Comparison of ENCODE assay signal across 18 cellular contexts in the genomic region with DNA sequence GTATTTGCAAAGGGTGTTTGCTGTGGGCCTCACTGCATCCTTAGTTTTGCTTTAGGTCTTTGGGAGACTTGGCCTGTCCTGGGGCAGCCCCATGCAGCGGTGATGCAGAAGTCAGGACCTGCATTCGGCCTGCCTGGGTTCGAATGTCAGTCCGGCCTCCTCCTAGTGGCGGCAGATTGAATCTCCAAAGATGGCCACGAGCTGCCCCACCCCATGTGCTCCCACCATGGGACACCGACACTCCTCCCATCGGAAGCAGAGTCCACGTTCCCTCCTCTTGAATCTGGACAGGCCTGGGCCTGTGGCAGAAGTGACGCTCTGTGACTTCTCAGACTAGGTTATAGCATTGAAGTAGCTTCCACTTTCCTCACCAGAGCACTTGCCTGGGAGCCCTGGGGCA. TPM values are rescaled to one million over a fixed set of nuclear protein-coding genes. Genes with fewer than 3 reads are reported as not detected.
DNase-seq lines count a peak whose midpoint lies in the region; ATAC-seq and TF ChIP-seq lines count a peak whose summit lies in the region.
"Had no signal": no experiment of that assay in that cellular context is flagged by ENCODE, and none has a peak within 500 bp of the region (broad histone marks: within the 10 kb centered on the region; RNA-seq: fewer than 3 reads in every experiment).

No MANE protein-coding gene starts in this region.

- H3K9me3 Mint-ChIP-seq in H9, result no peaks in the 10 kb centered on the region
- no peaks in the 10 kb centered on the region for H3K9me3 Mint-ChIP-seq in endodermal cell
- H3K9me3 Mint-ChIP-seq: CD8-positive, alpha-beta T cell; IgD-negative memory B cell had no signal

- no peak overlapping the region for H2AK5ac ChIP-seq in H9 (ENCODE audit: insufficient read length, low read length)

- H2BK20ac ChIP-seq in H9 (ENCODE audit: low read depth, low read length, poor library complexity, severe bottlenecking), result no peak overlapping the region

- H3K9ac ChIP-seq in H9 (ENCODE audit: extremely low read depth, insufficient read length, low read length) (no peak overlapping the region), endodermal cell (ENCODE audit: extremely low read depth, low read length, poor library complexity, severe bottlenecking) (no peak overlapping the region), parathyroid adenoma (no peak overlapping the region)

- H3K4me3 Mint-ChIP-seq in H9 (no peak overlapping the region), endodermal cell (no peak overlapping the region)
- H3K4me3 Mint-ChIP-seq: CD8-positive, alpha-beta T cell; IgD-negative memory B cell had no signal

- H3T11ph ChIP-seq in H9 (ENCODE audit: low read length), result no peak overlapping the region

- no peaks in the 10 kb centered on the region for H3K9me3 ChIP-seq in H9 (ENCODE audit: control insufficient read depth, low read depth, low read length)
- H3K9me3 ChIP-seq in endodermal cell (ENCODE audit: control insufficient read depth, low read length), result no peaks in the 10 kb centered on the region
- no peaks in the 10 kb centered on the region for H3K9me3 ChIP-seq in parathyroid adenoma (ENCODE audit: control insufficient read depth, low read length)
- H3K9me3 ChIP-seq: BE2C, SJCRH30 had no signal

- no peak for ATAC-seq in HG03039 (IDR thresholded peaks at IDR 0.05; ENCODE audit: unreplicated experiment)
- ATAC-seq in HG03469 (IDR thresholded peaks at IDR 0.05; ENCODE audit: unreplicated experiment), result no peak
- ATAC-seq in HG02840 (IDR thresholded peaks at IDR 0.05; ENCODE audit: low FRiP score, unreplicated experiment), result no peak
- ATAC-seq: CD8-positive, alpha-beta T cell had no signal

- H4K8ac ChIP-seq in H9 (replicated peaks; ENCODE audit: insufficient read length, low read depth, low read length), result no peak overlapping the region

- no peaks in the 10 kb centered on the region for H3K23me2 ChIP-seq in H9 (ENCODE audit: insufficient read length, low read depth, low read length, poor library complexity, severe bottlenecking)

- H3K23ac ChIP-seq in H9 (ENCODE audit: insufficient read length, low read depth, low read length), result no peak overlapping the region

- H3K4me1 Mint-ChIP-seq in H9 (no peaks in the 10 kb centered on the region), endodermal cell (peaks cover 20% of the 10 kb centered on the region)
- H3K4me1 Mint-ChIP-seq: IgD-negative memory B cell had no signal

- H3K36me3 Mint-ChIP-seq in H9 (ENCODE audit: insufficient read depth in 1 of 3, low read depth in 3 of 3), result no peaks in the 10 kb centered on the region; a peak in 1 of 7 replicates
- no peaks in the 10 kb centered on the region for H3K36me3 Mint-ChIP-seq in endodermal cell (ENCODE audit: low read depth)
- H3K36me3 Mint-ChIP-seq: CD8-positive, alpha-beta T cell; IgD-negative memory B cell had no signal

- H3K79me1 ChIP-seq in H9 (ENCODE audit: insufficient read depth, low read depth, low read length, poor library complexity, severe bottlenecking), result no peaks in the 10 kb centered on the region

- H3K27me3 ChIP-seq in H9 (ENCODE audit: insufficient read depth, low read length), result no peaks in the 10 kb centered on the region
- H3K27me3 ChIP-seq in endodermal cell (ENCODE audit: control insufficient read depth, insufficient read depth, low read length, poor library complexity, severe bottlenecking), result no peaks in the 10 kb centered on the region
- no peaks in the 10 kb centered on the region for H3K27me3 ChIP-seq in parathyroid adenoma (ENCODE audit: control insufficient read depth, insufficient read depth, low read length)
- H3K27me3 ChIP-seq: BE2C had no signal

- WGBS in H9 (ENCODE audit: extremely low coverage, insufficient read length, low lambda C conversion rate), result no CpG with 5 or more reads among the region's 10 CpGs
- WGBS in endodermal cell (ENCODE audit: insufficient coverage in 1 of 2, insufficient read length in 1 of 2), 2 experiments, result 88 to 89% methylated on average over 7 to 10 of the region's 10 CpGs

- H3K27ac Mint-ChIP-seq in H9 (no peak overlapping the region), endodermal cell (no peak overlapping the region)
- H3K27ac Mint-ChIP-seq: CD8-positive, alpha-beta T cell; IgD-negative memory B cell had no signal

- no peak overlapping the region for H3K14ac ChIP-seq in H9 (ENCODE audit: insufficient read depth, low read length)

- no peak overlapping the region for H2BK120ac ChIP-seq in H9 (ENCODE audit: low read depth, low read length, poor library complexity, severe bottlenecking)

- no peaks in the 10 kb centered on the region; the same call in none of the 2 replicates for H3K27me3 Mint-ChIP-seq in H9 (ENCODE audit: low read depth)
- H3K27me3 Mint-ChIP-seq in endodermal cell (ENCODE audit: insufficient read depth), result no peaks in the 10 kb centered on the region

- H3K18ac ChIP-seq in H9 (ENCODE audit: insufficient read length, low read depth, low read length), result no peak overlapping the region

- H3K4me1 ChIP-seq in H9 (ENCODE audit: insufficient read depth, low read length), result no peaks in the 10 kb centered on the region
- peaks cover 9% of the 10 kb centered on the region for H3K4me1 ChIP-seq in endodermal cell (ENCODE audit: control insufficient read depth, insufficient read depth, low read length)
- H3K4me1 ChIP-seq in parathyroid adenoma, result peaks cover 19% of the 10 kb centered on the region
- H3K4me1 ChIP-seq: SJCRH30 had no signal

- H3K4me3 ChIP-seq in endodermal cell (ENCODE audit: low read length) (no peak overlapping the region), parathyroid adenoma (ENCODE audit: low read depth, low read length) (no peak overlapping the region)
- H3K4me3 ChIP-seq: SJCRH30 had no signal

- no peak overlapping the region for H2BK15ac ChIP-seq in H9 (ENCODE audit: low read depth, low read length)

- H3K79me2 ChIP-seq in H9 (ENCODE audit: insufficient read depth, low read length) (no peaks in the 10 kb centered on the region), parathyroid adenoma (no peaks in the 10 kb centered on the region)

- no peaks in the 10 kb centered on the region for H3K36me3 ChIP-seq in endodermal cell (ENCODE audit: control insufficient read depth, insufficient read depth, low read length)
- H3K36me3 ChIP-seq in parathyroid adenoma (ENCODE audit: control insufficient read depth, insufficient read depth, low read length), result no peaks in the 10 kb centered on the region
- H3K36me3 ChIP-seq: BE2C, SJCRH30 had no signal

- H4K91ac ChIP-seq in H9 (ENCODE audit: insufficient read length, low read depth, low read length), result no peak overlapping the region

- no peak overlapping the region for H2BK5ac ChIP-seq in H9 (ENCODE audit: insufficient read length, low read length)

- H4K20me1 ChIP-seq in H9 (ENCODE audit: control insufficient read depth, insufficient read depth, insufficient read length), result no peaks in the 10 kb centered on the region

- DNase-seq in H9 (no peak), endodermal cell (peak; percentile 61)
- DNase-seq: BE2C; CD8-positive, alpha-beta T cell; DMS79 treated with DMSO at 0.1 percent for 48 hours; GF-D8; NCI-H1436; NCI-H2029 treated with DMSO at 0.1 percent for 48 hours; NCI-H524; SJCRH30 had no signal

- no peak overlapping the region for H4K5ac ChIP-seq in H9 (ENCODE audit: insufficient read length, low read depth, low read length)

- H2BK12ac ChIP-seq in H9 (ENCODE audit: insufficient read length, low read depth, low read length), result no peak overlapping the region

- TF ChIP-seq CTCF in GM12873 (IDR thresholded peaks at IDR 0.05; ENCODE audit: insufficient read depth, low read depth, low read length, missing control alignments), result peak; percentile 5
- TF ChIP-seq CTCF in H9 (conservative IDR thresholded peaks at IDR 0.05), result peak; percentile 55
- peak; percentile 57 for TF ChIP-seq CTCF in endodermal cell (conservative IDR thresholded peaks at IDR 0.05)
- TF ChIP-seq CTCF in parathyroid adenoma (IDR thresholded peaks at IDR 0.05), result no peak

- H3K4ac ChIP-seq in H9 (ENCODE audit: low read depth, low read length), result no peak overlapping the region

- H3K27ac ChIP-seq in H9 (ENCODE audit: insufficient read length, low read depth, low read length) (no peak overlapping the region), endodermal cell (ENCODE audit: low read depth, low read length) (no peak overlapping the region), parathyroid adenoma (peak overlapping the region; percentile 76)
- H3K27ac ChIP-seq: SJCRH30 had no signal

- H3K4me2 ChIP-seq in H9 (ENCODE audit: insufficient read depth, insufficient read length, low read length) (no peak overlapping the region), parathyroid adenoma (ENCODE audit: low read length) (no peak overlapping the region)

- no peak overlapping the region for H3K56ac ChIP-seq in H9 (ENCODE audit: insufficient read length, low read depth, low read length)

- no peak overlapping the region for H2AFZ ChIP-seq in H9 (ENCODE audit: low read length)
- H2AFZ ChIP-seq in parathyroid adenoma, result no peak overlapping the region

RNA-seq across cellular contexts. Expression of a gene that starts 16.3 kb away (rescaled TPM):
- 0.35 TPM in 1 of 2 replicates, not detected in the other for total RNA-seq in H9 (2021)
- total RNA-seq in endodermal cell, result 10 to 100 TPM; 45.8 to 51.9 TPM
- 110 TPM for polyA plus RNA-seq in endodermal cell (2013, experiment 1 of 2)
- 184 TPM for polyA plus RNA-seq in endodermal cell (2013, experiment 2 of 2)
- total RNA-seq: CD8-positive, alpha-beta T cell; HT-29 had no signal
- polyA plus RNA-seq: AG04450, IgD-negative memory B cell had no signal

RNA-seq across cellular contexts. Expression of a gene that starts 27.5 kb away (rescaled TPM):
- total RNA-seq in H9 (2021) (not detected in 2 replicates), endodermal cell (not detected)
- polyA plus RNA-seq in endodermal cell (2013, experiment 1 of 2), result 1.6 TPM
- 3.4 TPM for polyA plus RNA-seq in endodermal cell (2013, experiment 2 of 2)
- total RNA-seq: CD8-positive, alpha-beta T cell; HT-29 had no signal
- polyA plus RNA-seq: AG04450, IgD-negative memory B cell had no signal

RNA-seq across cellular contexts. Expression of a gene that starts 51.1 kb away (rescaled TPM):
- total RNA-seq in H9 (2021), result 45.7 and 46.8 TPM in 2 replicates
- 10 to 100 TPM; 36.2 to 36.7 TPM for total RNA-seq in endodermal cell
- 34.1 TPM for polyA plus RNA-seq in endodermal cell (2013, experiment 1 of 2)
- polyA plus RNA-seq in endodermal cell (2013, experiment 2 of 2), result 32.3 TPM

RNA-seq across cellular contexts. Expression of a gene that starts 59.4 kb away (rescaled TPM):
- total RNA-seq in H9 (2021) (57.0 TPM in 2 replicates), endodermal cell (10 to 100 TPM; 71.5 to 81.8 TPM)
- polyA plus RNA-seq in endodermal cell (2013, experiment 1 of 2), result 66.4 TPM
- 62.0 TPM for polyA plus RNA-seq in endodermal cell (2013, experiment 2 of 2)

Comparison
In these comparisons a context has a peak if more than half of its experiments do, and no peak if none do; other contexts are left out.
1. RNA of a gene that starts 16.3 kb away (total RNA-seq): 45.8 to 51.9 TPM in endodermal cell; 0.35 TPM in H9; every median in the first group is over 10 times any median in the second.